In the genomic region with DNA sequence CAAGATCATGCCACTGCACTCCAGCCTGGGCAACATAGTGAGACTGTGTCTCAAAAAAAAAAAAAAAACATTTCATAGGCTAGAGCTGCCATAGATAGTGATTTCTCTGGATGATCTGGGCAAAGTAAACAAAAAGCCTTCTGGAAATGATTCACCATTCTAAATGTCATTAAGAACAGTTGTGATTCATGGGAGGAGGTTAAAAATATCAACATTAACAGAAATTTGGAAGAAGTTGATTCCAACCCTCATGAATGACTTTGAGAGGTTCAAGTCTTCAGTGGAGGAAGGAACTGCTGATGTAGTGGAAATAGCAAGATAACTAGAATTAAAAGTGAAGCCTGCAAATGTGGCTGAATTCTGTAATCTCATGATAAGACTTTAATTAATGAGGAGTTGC, we compare ENCODE assay signal across 22 cellular contexts. TPM values are rescaled to one million over a fixed set of nuclear protein-coding genes. Genes with fewer than 3 reads are reported as not detected.
DNase-seq lines count a peak whose midpoint lies in the region; ATAC-seq, FAIRE-seq and TF ChIP-seq lines count a peak whose summit lies in the region.
"Had no signal": no experiment of that assay in that cellular context is flagged by ENCODE, and none has a peak within 500 bp of the region (broad histone marks: within the 10 kb centered on the region; RNA-seq: fewer than 3 reads in every experiment).

No MANE protein-coding gene starts in this region.

- no peaks in the 10 kb centered on the region for H3K4me1 Mint-ChIP-seq in stimulated activated naive B cell treated with anti-CD40 and anti-IgM and Interleukin-4, amounts not matched to agents 10 μg/mL and 1 μg/mL and 100 μg/mL, for 72 hours
- H3K4me1 Mint-ChIP-seq: activated CD4-positive, alpha-beta T cell treated with anti-CD3 and anti-CD28 coated beads, Interleukin-2, amount 10 ng/mL, durations not matched to agents 24 days and 14 days; activated naive CD8-positive, alpha-beta T cell treated with anti-CD3 and anti-CD28 coated beads, Interleukin-2, amount 50 U/mL, for 24 hours; stimulated activated memory B cell treated with anti-CD40 and anti-IgM and Interleukin-4, amounts not matched to agents 10 μg/mL and 1 μg/mL and 100 μg/mL, for 72 hours had no signal

- no peak overlapping the region for H3K9ac ChIP-seq in endothelial cell of umbilical vein (replicated peaks; ENCODE audit: extremely low read depth, insufficient read depth, low read length)

- TF ChIP-seq CTCF in PC-9 (conservative IDR thresholded peaks at IDR 0.05): no peak
- no peak for TF ChIP-seq CTCF in endothelial cell of umbilical vein (IDR thresholded peaks at IDR 0.05; ENCODE audit: extremely low read depth in 1 of 2, insufficient read depth in 1 of 2, low read depth in 1 of 2, low read length in 2 of 2)

- H3K79me2 ChIP-seq in PC-9 (ENCODE audit: low read depth): no peaks in the 10 kb centered on the region
- H3K79me2 ChIP-seq in endothelial cell of umbilical vein (ENCODE audit: control insufficient read depth, insufficient read depth, low read length): no peaks in the 10 kb centered on the region

- H3K36me3 ChIP-seq in PC-9 (ENCODE audit: low read depth): no peaks in the 10 kb centered on the region
- no peaks in the 10 kb centered on the region for H3K36me3 ChIP-seq in endothelial cell of umbilical vein (ENCODE audit: control insufficient read depth in 2 of 2, extremely low read depth in 1 of 2, insufficient read depth in 2 of 2, low read length in 2 of 2)
- H3K36me3 ChIP-seq: lower lobe of right lung, right atrium auricular region had no signal

- FAIRE-seq in endothelial cell of umbilical vein (lab: Jason Lieb, UNC): no peak

- CTCF ChIA-PET in PC-9 (lab: Charles Lee): no interaction called here
- CTCF ChIA-PET in endothelial cell of umbilical vein (lab: Charles Lee): interaction anchor here (1.3 kb wide), 1 partner anchor 104 kb away, joined by 3 read pairs; no protein-coding TSS in a partner anchor

- peak; percentile 30 for DNase-seq in DMS53 (lab: John Stamatoyannopoulos, UW)
- DNase-seq in PC-9: no peak
- DNase-seq in endothelial cell of umbilical vein (ENCODE audit: low read depth, low spot score): no peak
- DNase-seq in kidney tubule cell (ENCODE audit: low spot score): peak; percentile 66
- DNase-seq in NCI-H446 (lab: John Stamatoyannopoulos, UW): no peak
- no peak for DNase-seq in stimulated activated naive B cell treated with anti-CD40 and anti-IgM and Interleukin-4, amounts not matched to agents 10 μg/mL and 1 μg/mL and 100 μg/mL, for 72 hours
- DNase-seq in GM19240 (ENCODE audit: insufficient read length, low spot score): no peak
- DNase-seq: activated CD4-positive, alpha-beta T cell treated with anti-CD3 and anti-CD28 coated beads, Interleukin-2, amount 10 ng/mL, durations not matched to agents 24 days and 14 days; activated effector memory CD4-positive, alpha-beta T cell treated with Interleukin-2 at 50 U/mL for 16 hours; activated naive CD8-positive, alpha-beta T cell treated with anti-CD3 and anti-CD28 coated beads, Interleukin-2, amount 50 U/mL, for 24 hours; CD4-positive, alpha-beta T cell; central memory CD4-positive, alpha-beta T cell; lower lobe of right lung; MM.1S; NCI-H187; occipital lobe; SW 1271 had no signal

- ATAC-seq in HG02870 (IDR thresholded peaks at IDR 0.05; ENCODE audit: unreplicated experiment): no peak
- ATAC-seq in stimulated activated naive B cell treated with anti-CD40 and anti-IgM and Interleukin-4, amounts not matched to agents 10 μg/mL and 1 μg/mL and 100 μg/mL, for 72 hours (replicated peaks): no peak
- ATAC-seq: activated naive CD8-positive, alpha-beta T cell treated with anti-CD3 and anti-CD28 coated beads, Interleukin-2, amount 50 U/mL, for 24 hours; lower lobe of right lung; stimulated activated memory B cell treated with anti-CD40 and anti-IgM and Interleukin-4, amounts not matched to agents 10 μg/mL and 1 μg/mL and 100 μg/mL, for 72 hours had no signal

- H3K9me2 ChIP-seq in PC-9 (ENCODE audit: insufficient read depth): no peaks in the 10 kb centered on the region

- no peaks in the 10 kb centered on the region for H4K20me1 ChIP-seq in PC-9 (ENCODE audit: insufficient read depth)
- no peaks in the 10 kb centered on the region for H4K20me1 ChIP-seq in endothelial cell of umbilical vein (replicated peaks; ENCODE audit: control insufficient read depth, extremely low read depth, insufficient read depth, low read length)

- H3K9me1 ChIP-seq in endothelial cell of umbilical vein (replicated peaks; ENCODE audit: control insufficient read depth, extremely low read depth, insufficient read depth, low read length): no peaks in the 10 kb centered on the region

- H3K4me2 ChIP-seq in PC-9 (peak overlapping the region; percentile 17; the same call in 1 of the 2 replicates), endothelial cell of umbilical vein (ENCODE audit: insufficient read depth, low read length) (no peak overlapping the region)

- no peak overlapping the region for H3K27ac Mint-ChIP-seq in stimulated activated naive B cell treated with anti-CD40 and anti-IgM and Interleukin-4, amounts not matched to agents 10 μg/mL and 1 μg/mL and 100 μg/mL, for 72 hours
- H3K27ac Mint-ChIP-seq: activated CD4-positive, alpha-beta T cell treated with anti-CD3 and anti-CD28 coated beads, Interleukin-2, amount 10 ng/mL, durations not matched to agents 24 days and 14 days; activated naive CD8-positive, alpha-beta T cell treated with anti-CD3 and anti-CD28 coated beads, Interleukin-2, amount 50 U/mL, for 24 hours; CD4-positive, alpha-beta T cell; stimulated activated memory B cell treated with anti-CD40 and anti-IgM and Interleukin-4, amounts not matched to agents 10 μg/mL and 1 μg/mL and 100 μg/mL, for 72 hours had no signal

- POLR2A ChIA-PET in PC-9 (lab: Charles Lee; ENCODE audit: unreplicated experiment): no interaction called here
- POLR2A ChIA-PET in endothelial cell of umbilical vein (lab: Charles Lee): no interaction called here

- H3K4me3 ChIP-seq in PC-9 (no peak overlapping the region), endothelial cell of umbilical vein (replicated peaks in 1 of 3; ENCODE audit: insufficient read depth in 1 of 3, low read depth in 1 of 3, low read length in 3 of 3) (no peak overlapping the region)
- H3K4me3 ChIP-seq: esophagus muscularis mucosa, lower lobe of right lung, right atrium auricular region had no signal

- dilution Hi-C loops in endothelial cell of umbilical vein (cut with MboI; ENCODE audit: extremely low pct_ligation_motif_present, low sequenced_read_pairs): no loop called here

- no peak overlapping the region for H3K4me3 Mint-ChIP-seq in stimulated activated naive B cell treated with anti-CD40 and anti-IgM and Interleukin-4, amounts not matched to agents 10 μg/mL and 1 μg/mL and 100 μg/mL, for 72 hours
- H3K4me3 Mint-ChIP-seq: activated CD4-positive, alpha-beta T cell treated with anti-CD3 and anti-CD28 coated beads, Interleukin-2, amount 10 ng/mL, durations not matched to agents 24 days and 14 days; activated naive CD8-positive, alpha-beta T cell treated with anti-CD3 and anti-CD28 coated beads, Interleukin-2, amount 50 U/mL, for 24 hours; CD4-positive, alpha-beta T cell; stimulated activated memory B cell treated with anti-CD40 and anti-IgM and Interleukin-4, amounts not matched to agents 10 μg/mL and 1 μg/mL and 100 μg/mL, for 72 hours had no signal

- H3K27me3 ChIP-seq in PC-9 (ENCODE audit: insufficient read depth, low read depth) (no peaks in the 10 kb centered on the region), endothelial cell of umbilical vein (ENCODE audit: control insufficient read depth in 2 of 2, insufficient read depth in 2 of 2, low read length in 2 of 2) (no peaks in the 10 kb centered on the region)
- H3K27me3 ChIP-seq: esophagus muscularis mucosa, right atrium auricular region had no signal

- no peak overlapping the region for H2AFZ ChIP-seq in PC-9
- H2AFZ ChIP-seq in endothelial cell of umbilical vein (ENCODE audit: low read depth, low read length): no peak overlapping the region

- no TSS peak for BruUV-seq in PC-9 (replicated peaks; lab: Mats Ljungman, UMichigan)
- BruUV-seq in endothelial cell of umbilical vein (replicated peaks; lab: Mats Ljungman, UMichigan): no TSS peak

- H3K36me3 Mint-ChIP-seq in stimulated activated naive B cell treated with anti-CD40 and anti-IgM and Interleukin-4, amounts not matched to agents 10 μg/mL and 1 μg/mL and 100 μg/mL, for 72 hours: peaks cover 13 to 24% of the 10 kb centered on the region in 2 donors

- peaks cover 4 to 9% of the 10 kb centered on the region in 2 donors for H3K9me3 Mint-ChIP-seq in stimulated activated naive B cell treated with anti-CD40 and anti-IgM and Interleukin-4, amounts not matched to agents 10 μg/mL and 1 μg/mL and 100 μg/mL, for 72 hours

- no peak for TF ChIP-seq POLR2A in endothelial cell of umbilical vein (IDR thresholded peaks at IDR 0.05; ENCODE audit: low read depth, low read length)

- no peaks in the 10 kb centered on the region for H3K27me3 Mint-ChIP-seq in stimulated activated naive B cell treated with anti-CD40 and anti-IgM and Interleukin-4, amounts not matched to agents 10 μg/mL and 1 μg/mL and 100 μg/mL, for 72 hours
- H3K27me3 Mint-ChIP-seq: activated CD4-positive, alpha-beta T cell treated with anti-CD3 and anti-CD28 coated beads, Interleukin-2, amount 10 ng/mL, durations not matched to agents 24 days and 14 days; activated naive CD8-positive, alpha-beta T cell treated with anti-CD3 and anti-CD28 coated beads, Interleukin-2, amount 50 U/mL, for 24 hours; CD4-positive, alpha-beta T cell; stimulated activated memory B cell treated with anti-CD40 and anti-IgM and Interleukin-4, amounts not matched to agents 10 μg/mL and 1 μg/mL and 100 μg/mL, for 72 hours had no signal

- H3F3A ChIP-seq in PC-9 (ENCODE audit: insufficient read depth, low read depth): peaks cover 5% of the 10 kb centered on the region; the same call in 1 of the 2 replicates

- intact Hi-C loops in PC-9 (cut with micrococcal nuclease; ENCODE audit: unreplicated experiment) (no loop called here), endothelial cell of umbilical vein (cut with micrococcal nuclease) (no loop called here)

- peaks cover 9% of the 10 kb centered on the region for H3K4me1 ChIP-seq in PC-9 (replicated peaks; ENCODE audit: insufficient read depth)
- H3K4me1 ChIP-seq in endothelial cell of umbilical vein (ENCODE audit: control insufficient read depth, extremely low read depth, insufficient read depth, low read length): peaks cover 6% of the 10 kb centered on the region
- H3K4me1 ChIP-seq: esophagus muscularis mucosa, lower lobe of right lung, right atrium auricular region had no signal

- peak overlapping the region; percentile 23; the same call in 1 of the 2 replicates for H3K27ac ChIP-seq in PC-9
- H3K27ac ChIP-seq in endothelial cell of umbilical vein (ENCODE audit: insufficient read depth, low read depth, low read length): no peak overlapping the region
- H3K27ac ChIP-seq: esophagus muscularis mucosa, lower lobe of right lung, right atrium auricular region, RWPE1 had no signal

- peaks cover 16% of the 10 kb centered on the region for H3K9me3 ChIP-seq in PC-9 (ENCODE audit: insufficient read depth, low read depth)
- H3K9me3 ChIP-seq in endothelial cell of umbilical vein (replicated peaks; ENCODE audit: control insufficient read depth, insufficient read depth, low read length): peaks cover 2% of the 10 kb centered on the region

RNA-seq across cellular contexts. Expression of gene MMP24, which starts 26.8 kb away (rescaled TPM):
- total RNA-seq in PC-9 (2021) (0.45 and 0.48 TPM in 2 replicates), endothelial cell of umbilical vein (0.27 and 0.32 TPM in 2 replicates)
- polyA plus RNA-seq in endothelial cell of umbilical vein: 0.48 and 0.54 TPM in 2 replicates
- 0.44 and 0.48 TPM in 2 replicates for polyA plus RNA-seq in endothelial cell of umbilical vein (2011; cell fraction: cytosol; rRNA removed)
- 0.27 and 0.28 TPM in 2 replicates for polyA plus RNA-seq in endothelial cell of umbilical vein (2011; cell fraction: nucleus; rRNA removed)
- polyA plus RNA-seq in endothelial cell of umbilical vein (2012): 1.5 and 2.5 TPM in 2 replicates
- polyA minus RNA-seq in endothelial cell of umbilical vein: 0.19 and 0.28 TPM in 2 replicates
- polyA minus RNA-seq in endothelial cell of umbilical vein (2011; cell fraction: cytosol; rRNA and poly(A)+ RNA removed): 0.20 TPM
- polyA minus RNA-seq in endothelial cell of umbilical vein (2011; cell fraction: nucleus; rRNA and poly(A)+ RNA removed): 0.10 and 0.24 TPM in 2 replicates
- total RNA-seq: activated CD4-positive, alpha-beta T cell treated with anti-CD3 and anti-CD28 coated beads, Interleukin-2, amount 10 ng/mL, durations not matched to agents 24 days and 14 days; CD4-positive, alpha-beta T cell had no signal

RNA-seq across cellular contexts. Expression of gene PROCR, which starts 27.8 kb away (rescaled TPM):
- total RNA-seq in PC-9 (2021): 5.1 and 7.5 TPM in 2 replicates
- 228 and 251 TPM in 2 replicates for total RNA-seq in endothelial cell of umbilical vein
- polyA plus RNA-seq in endothelial cell of umbilical vein: 376 and 414 TPM in 2 replicates
- polyA plus RNA-seq in endothelial cell of umbilical vein (2011; cell fraction: cytosol; rRNA removed): 280 and 408 TPM in 2 replicates
- polyA plus RNA-seq in endothelial cell of umbilical vein (2011; cell fraction: nucleus; rRNA removed): 149 and 172 TPM in 2 replicates
- 386 and 422 TPM in 2 replicates for polyA plus RNA-seq in endothelial cell of umbilical vein (2012)
- polyA minus RNA-seq in endothelial cell of umbilical vein: 229 and 241 TPM in 2 replicates
- 18.9 TPM for polyA minus RNA-seq in endothelial cell of umbilical vein (2011; cell fraction: cytosol; rRNA and poly(A)+ RNA removed)
- 92.7 and 104 TPM in 2 replicates for polyA minus RNA-seq in endothelial cell of umbilical vein (2011; cell fraction: nucleus; rRNA and poly(A)+ RNA removed)

RNA-seq across cellular contexts. Expression of gene EDEM2, which starts 52.6 kb away (rescaled TPM):
- total RNA-seq in PC-9 (2021) (28.6 and 34.9 TPM in 2 replicates), endothelial cell of umbilical vein (37.5 and 39.5 TPM in 2 replicates)
- polyA plus RNA-seq in endothelial cell of umbilical vein: 29.1 and 30.1 TPM in 2 replicates
- polyA plus RNA-seq in endothelial cell of umbilical vein (2011; cell fraction: cytosol; rRNA removed): 33.9 and 35.0 TPM in 2 replicates
- 23.0 and 25.4 TPM in 2 replicates for polyA plus RNA-seq in endothelial cell of umbilical vein (2011; cell fraction: nucleus; rRNA removed)
- 46.6 and 49.7 TPM in 2 replicates for polyA plus RNA-seq in endothelial cell of umbilical vein (2012)
- 22.1 and 23.2 TPM in 2 replicates for polyA minus RNA-seq in endothelial cell of umbilical vein
- polyA minus RNA-seq in endothelial cell of umbilical vein (2011; cell fraction: cytosol; rRNA and poly(A)+ RNA removed): 12.5 TPM
- polyA minus RNA-seq in endothelial cell of umbilical vein (2011; cell fraction: nucleus; rRNA and poly(A)+ RNA removed): 5.7 and 5.9 TPM in 2 replicates

Comparison
In these comparisons a context has a peak if more than half of its experiments do, and no peak if none do; other contexts are left out.
1. DNase-seq: peak in DMS53 (single experiment) and kidney tubule cell (single experiment); none in PC-9 (0 of 2), endothelial cell of umbilical vein (single experiment), NCI-H446 (0 of 2), stimulated activated naive B cell treated with anti-CD40 and anti-IgM and Interleukin-4, amounts not matched to agents 10 μg/mL and 1 μg/mL and 100 μg/mL, for 72 hours (single experiment) and GM19240 (single experiment).
2. RNA of gene PROCR, which starts 27.8 kb away (total RNA-seq): 228 to 251 TPM in endothelial cell of umbilical vein; 5.1 to 7.5 TPM in PC-9; every median in the first group is over 10 times any median in the second.